Comparison of ENCODE assay signal across 19 cellular contexts in the genomic region with DNA sequence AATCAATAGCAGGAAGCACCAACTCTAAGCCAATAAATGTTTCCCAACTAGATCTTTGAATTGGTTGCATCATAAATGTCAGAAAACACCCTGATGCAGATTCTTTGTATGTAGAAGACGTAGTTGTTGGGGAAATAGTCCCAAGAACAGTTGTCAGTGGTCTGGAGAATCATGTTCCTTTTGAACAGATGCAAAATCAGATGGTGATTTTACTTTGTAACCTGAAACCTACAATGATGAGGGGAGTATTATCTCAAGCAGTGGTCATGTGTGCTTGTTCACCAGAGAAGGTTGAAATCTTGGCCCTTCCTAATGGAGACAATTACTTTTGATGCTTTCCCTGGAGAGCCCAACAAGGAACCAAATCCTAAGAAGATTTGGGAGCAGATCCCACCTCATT.
"Had no signal": no experiment of that assay in that cellular context is flagged by ENCODE, and none has a peak within 500 bp of the region (broad histone marks: within the 10 kb centered on the region; RNA-seq: fewer than 3 reads in every experiment).

No MANE protein-coding gene starts in this region.

- H3K27ac ChIP-seq: transverse colon had no signal

- H3K4me3 ChIP-seq: lung, smooth muscle cell, transverse colon had no signal

- DNase-seq: activated CD4-positive, alpha-beta T cell treated with anti-CD3 and anti-CD28 coated beads for 1 hour; activated CD4-positive, alpha-beta T cell treated with anti-CD3 and anti-CD28 coated beads, Interleukin-2, amount 50 U/mL, for 1 hour; activated CD8-positive, alpha-beta T cell treated with anti-CD3 and anti-CD28 coated beads, Interleukin-2, amount 10 ng/mL, durations not matched to agents 7 days and 5 days; activated gamma-delta T cell treated with Interleukin-2 at 50 U/mL for 16 hours; activated T-cell treated with anti-CD3 and anti-CD28 coated beads, Interleukin-2, amount 50 U/mL, for 1 hour; aorta; caudate nucleus; effector CD4-positive, alpha-beta T cell; foreskin fibroblast; left colon; naive thymus-derived CD4-positive, alpha-beta T cell; posterior cingulate gyrus; stimulated activated CD4-positive, alpha-beta T cell treated with anti-CD3 and anti-CD28 coated beads, Interleukin-15, amount 100 ng/mL, for 24 hours; stimulated activated CD8-positive, alpha-beta memory T cell treated with anti-CD3 and anti-CD28 coated beads, Interleukin-4, amount 100 ng/mL, for 48 hours; stimulated activated naive B cell treated with anti-CD40 and anti-IgM and Interleukin-4, amounts not matched to agents 10 μg/mL and 1 μg/mL and 100 μg/mL, for 72 hours; transverse colon had no signal

- H3K4me2 ChIP-seq: smooth muscle cell had no signal

- H3K9me3 ChIP-seq: transverse colon had no signal

- H3K4me1 ChIP-seq: transverse colon had no signal

- ATAC-seq: activated CD8-positive, alpha-beta T cell treated with anti-CD3 and anti-CD28 coated beads, Interleukin-2, amount 10 ng/mL, durations not matched to agents 7 days and 5 days; left colon; naive thymus-derived CD4-positive, alpha-beta T cell; sciatic nerve; stimulated activated naive B cell treated with anti-CD40 and anti-IgM and Interleukin-4, amounts not matched to agents 10 μg/mL and 1 μg/mL and 100 μg/mL, for 72 hours had no signal

- H3K27me3 ChIP-seq: transverse colon had no signal

- H3K36me3 ChIP-seq: transverse colon had no signal
